Comparison of ENCODE assay signal across 16 cellular contexts in genomic region chr17:55451203-55451641, GRCh38. TPM values are rescaled to one million over a fixed set of nuclear protein-coding genes. Genes with fewer than 3 reads are reported as not detected.
DNase-seq lines count a peak whose midpoint lies in the region; ATAC-seq, FAIRE-seq and TF ChIP-seq lines count a peak whose summit lies in the region.
"Had no signal": no experiment of that assay in that cellular context is flagged by ENCODE, and none has a peak within 500 bp of the region (broad histone marks: within the 10 kb centered on the region; RNA-seq: fewer than 3 reads in every experiment).

No MANE protein-coding gene starts in this region.

- TF ChIP-seq CTCF in K562 (IDR thresholded peaks at IDR 0.05 in 2 of 3, conservative IDR thresholded peaks at IDR 0.05 in 1 of 3; ENCODE audit: insufficient read depth in 2 of 3, low read depth in 1 of 3, low read length in 3 of 3) (no peak; a peak in 1 of 6 replicates), liver (IDR thresholded peaks at IDR 0.05; ENCODE audit: low read depth, low read length, missing input control) (no peak)

- CTCF ChIA-PET in K562 (lab: Yijun Ruan, JAX; ENCODE audit: low intra/inter-chr PET ratio) = no interaction called here

- H3K4me2 ChIP-seq in K562 (ENCODE audit: insufficient read depth, low read length) = peak overlapping the region; percentile 13; the same call in 1 of the 2 replicates
- H3K4me2 ChIP-seq: GM23338 had no signal

- H3K27ac ChIP-seq in K562 (ENCODE audit: extremely low read depth, low read depth, low read length) (peak overlapping the region; percentile 70), liver (ENCODE audit: low read depth in 1 of 2, low read length in 2 of 2) (peak overlapping the region; percentile 87 to 90)
- H3K27ac ChIP-seq: body of pancreas had no signal

- DNase-seq in AG08395 (ENCODE audit: low spot score) (peak; percentile 12), K562 (ENCODE audit: extremely low read depth in 1 of 4, low spot score in 3 of 4) (peak; percentile 75 to 93 (median 79)), GM19238 (ENCODE audit: insufficient read length, low spot score) (no peak), head of caudate nucleus (no peak)
- DNase-seq in Jurkat, Clone E6-1 (ENCODE audit: low read depth, low spot score) = peak; percentile 100
- no peak for DNase-seq in effector memory CD8-positive, alpha-beta T cell
- DNase-seq: activated B cell treated with CpG ODN at 0.5 μM for 24 hours, body of pancreas, kidney, NCI-H1092 treated with DMSO at 0.1 percent for 48 hours, NCI-H446, nucleus accumbens, RPMI8226 had no signal

- H3K27ac Mint-ChIP-seq in effector memory CD8-positive, alpha-beta T cell = no peak overlapping the region
- H3K27ac Mint-ChIP-seq: activated B cell treated with CpG ODN at 0.5 μM for 24 hours, GM23338 had no signal

- H3K9me3 Mint-ChIP-seq in effector memory CD8-positive, alpha-beta T cell = no peaks in the 10 kb centered on the region
- H3K9me3 Mint-ChIP-seq: activated B cell treated with CpG ODN at 0.5 μM for 24 hours, GM23338 had no signal

- peak; percentile 97 for TF ChIP-seq EP300 in K562 (IDR thresholded peaks at IDR 0.05; ENCODE audit: low read length)

- H3K4me3 ChIP-seq in Jurkat, Clone E6-1 (ENCODE audit: low read length) = no peak overlapping the region
- H3K4me3 ChIP-seq in K562 (no peak overlapping the region), liver (ENCODE audit: low read depth in 1 of 3, low read length in 3 of 3) (no peak overlapping the region)
- H3K4me3 ChIP-seq: body of pancreas, GM23338 had no signal

- H4K20me1 ChIP-seq in K562 (replicated peaks; ENCODE audit: control insufficient read depth, insufficient read depth, low read length) = no peaks in the 10 kb centered on the region

- in situ Hi-C loops in K562 (cut with MboI) = no loop called here

- peak; percentile 98 for FAIRE-seq in K562 (lab: Jason Lieb, UNC)
- FAIRE-seq: kidney had no signal

- BruUV-seq in K562 (replicated peaks; lab: Mats Ljungman, UMichigan) = no TSS peak

- no peaks in the 10 kb centered on the region for H3K79me2 ChIP-seq in K562 (ENCODE audit: control insufficient read depth, insufficient read depth, low read length)

- TF ChIP-seq RAD21 in K562 (CRISPR knock-in tag; conservative IDR thresholded peaks at IDR 0.05 in 1 of 2, IDR thresholded peaks at IDR 0.05 in 1 of 2) (peak in 1 of 2 experiments; percentile 12; a peak in 2 of 4 replicates), liver (IDR thresholded peaks at IDR 0.05) (no peak)

- no peak for TF ChIP-seq POLR2A in K562 (conservative IDR thresholded peaks at IDR 0.05)

- WGBS in K562 (ENCODE audit: insufficient coverage, low coverage, missing lambda C conversion rate) = 7% methylated on average over 1 of the region's 1 CpG
- WGBS in liver = 80% methylated on average over 1 of the region's 1 CpG

- H3K9me3 ChIP-seq in K562 (replicated peaks; ENCODE audit: control insufficient read depth, insufficient read depth, low read depth, low read length) (no peaks in the 10 kb centered on the region), liver (ENCODE audit: control insufficient read depth in 4 of 4, low read length in 3 of 4) (no peaks in the 10 kb centered on the region)
- H3K9me3 ChIP-seq: body of pancreas had no signal

- H3K9me1 ChIP-seq in K562 (ENCODE audit: control insufficient read depth, insufficient read depth, low read length) = no peaks in the 10 kb centered on the region

- H3K27me3 Mint-ChIP-seq in effector memory CD8-positive, alpha-beta T cell = peaks cover 38 to 45% of the 10 kb centered on the region in 2 donors

- peak overlapping the region in 1 of 2 experiments; percentile 56; a peak in 1 of 4 replicates for H3K9ac ChIP-seq in K562 (ENCODE audit: insufficient read depth in 1 of 2, low read depth in 2 of 2, low read length in 2 of 2)
- H3K9ac ChIP-seq in liver (ENCODE audit: low read depth in 1 of 2, low read length in 2 of 2) = no peak overlapping the region

- POLR2A ChIA-PET in K562 (lab: Yijun Ruan, JAX) = interaction anchor here (0.7 to 1.4 kb wide), 2 partner anchors 12 to 34 kb away, joined by 3 read pairs; no protein-coding TSS in a partner anchor

- H3K4me1 ChIP-seq in K562 (replicated peaks in 1 of 2; ENCODE audit: control insufficient read depth in 2 of 2, insufficient read depth in 2 of 2, low read length in 2 of 2) = peaks cover 18 to 55% of the 10 kb centered on the region in 2 experiments
- H3K4me1 ChIP-seq in liver (ENCODE audit: control insufficient read depth in 4 of 4, insufficient read depth in 4 of 4, low read length in 3 of 4) = peaks cover 9 to 28% (median 17%) of the 10 kb centered on the region in 4 donors

- H3K27me3 ChIP-seq in K562 (ENCODE audit: control insufficient read depth in 2 of 2, insufficient read depth in 2 of 2, low read length in 2 of 2) = no peaks in the 10 kb centered on the region
- no peaks in the 10 kb centered on the region for H3K27me3 ChIP-seq in liver (ENCODE audit: control insufficient read depth in 4 of 4, insufficient read depth in 4 of 4, low read length in 3 of 4)
- H3K27me3 ChIP-seq: body of pancreas had no signal

- intact Hi-C loops in K562 (cut with micrococcal nuclease) = loop anchor here (10.0 kb wide), 1 partner anchor 284 kb away; no protein-coding TSS in a partner anchor
- intact Hi-C loops in head of caudate nucleus (cut with DNase I) = no loop called here

- H3K36me3 ChIP-seq in K562 (ENCODE audit: control insufficient read depth, insufficient read depth, low read length) = no peaks in the 10 kb centered on the region
- no peaks in the 10 kb centered on the region for H3K36me3 ChIP-seq in liver (ENCODE audit: control insufficient read depth in 4 of 4, insufficient read depth in 3 of 4, low read depth in 1 of 4, low read length in 3 of 4)

- no peaks in the 10 kb centered on the region for H3K4me1 Mint-ChIP-seq in effector memory CD8-positive, alpha-beta T cell (ENCODE audit: low read depth in 2 of 2)

- ATAC-seq in K562 (peak; percentile 88), GM21825 (IDR thresholded peaks at IDR 0.05; ENCODE audit: unreplicated experiment) (no peak)
- no peak for ATAC-seq in effector memory CD8-positive, alpha-beta T cell (replicated peaks)
- ATAC-seq: body of pancreas, GM23338 had no signal

- H3K36me3 Mint-ChIP-seq in effector memory CD8-positive, alpha-beta T cell (ENCODE audit: insufficient read depth) = no peaks in the 10 kb centered on the region

- H2AFZ ChIP-seq in K562 (ENCODE audit: low read depth, low read length) = no peak overlapping the region
- H2AFZ ChIP-seq: GM23338 had no signal

- no peak overlapping the region for H3K4me3 Mint-ChIP-seq in effector memory CD8-positive, alpha-beta T cell
- H3K4me3 Mint-ChIP-seq: activated B cell treated with CpG ODN at 0.5 μM for 24 hours, GM23338 had no signal

TF ChIP-seq in K562, 482 proteins besides CTCF, POLR2A, EP300 and RAD21 (continues in another document):
- peak; percentile 99 for TF ChIP-seq CBFA2T3 (IDR thresholded peaks at IDR 0.05)
- no peak for TF ChIP-seq RBM34 (IDR thresholded peaks at IDR 0.05; ENCODE audit: borderline replicate concordance, insufficient read depth, low read length)
- TF ChIP-seq ZNF76 (CRISPR knock-in tag; IDR thresholded peaks at IDR 0.05; ENCODE audit: borderline replicate concordance) = no peak
- TF ChIP-seq SIN3A (IDR thresholded peaks at IDR 0.05; ENCODE audit: borderline replicate concordance in 2 of 2, control insufficient read depth in 1 of 2, low read depth in 2 of 2, low read length in 2 of 2) = no peak
- TF ChIP-seq SMC3 (conservative IDR thresholded peaks at IDR 0.05; ENCODE audit: insufficient read depth, low read depth, low read length) = no peak
- TF ChIP-seq FOSL1 (tag; conservative IDR thresholded peaks at IDR 0.05) = peak; percentile 79

TF ChIP-seq in liver, 16 proteins besides CTCF, POLR2A, EP300 and RAD21 (continues in another document):
- TF ChIP-seq SP1 (IDR thresholded peaks at IDR 0.05) (no peak), ZBTB33 (IDR thresholded peaks at IDR 0.05) (no peak), FOXA1 (IDR thresholded peaks at IDR 0.05) (no peak), FOXA2 (IDR thresholded peaks at IDR 0.05) (no peak), RXRA (IDR thresholded peaks at IDR 0.05) (no peak), HNF4A (conservative IDR thresholded peaks at IDR 0.05) (no peak), HNF4G (IDR thresholded peaks at IDR 0.05) (no peak), NR2F2 (IDR thresholded peaks at IDR 0.05) (no peak)

RNA-seq across cellular contexts. Expression of gene MMD, which starts 29.6 kb away (rescaled TPM):
- polyA plus RNA-seq in Jurkat, Clone E6-1 (2012; ENCODE audit: insufficient read depth, insufficient read length) = 18.1 TPM
- 16.5 and 29.7 TPM in 2 replicates for total RNA-seq in K562 (2011; cell fraction: chromatin; rRNA removed; ENCODE audit: low replicate concordance)
- 11.6 and 13.0 TPM in 2 replicates for total RNA-seq in K562 (2011; cell fraction: nucleolus; rRNA removed)
- 17.2 and 29.8 TPM in 2 replicates for total RNA-seq in K562 (2011; cell fraction: nucleoplasm; rRNA removed)
- 6.7 and 11.0 TPM in 2 replicates for total RNA-seq in K562 (2014; rRNA removed)
- 10.7 and 11.7 TPM in 2 replicates for total RNA-seq in K562 (2014; rRNA removed; fragmentation: Illumina TruSeq; extraction: Trizol)
- 7.3 and 8.8 TPM in 2 replicates for total RNA-seq in K562 (2015; rRNA removed; fragmentation: Illumina TruSeq; extraction: Trizol)
- 15.2 TPM in 2 replicates for total RNA-seq in K562 (2021)
- polyA plus RNA-seq in K562 (2011; rRNA removed) = 17.7 and 18.9 TPM in 2 replicates
- 9.2 and 11.6 TPM in 2 replicates for polyA plus RNA-seq in K562 (2011; cell fraction: cytosol; rRNA removed)
- 12.3 and 13.0 TPM in 2 replicates for polyA plus RNA-seq in K562 (2011; cell fraction: nucleus; rRNA removed)
- 8.0 and 11.8 TPM in 2 replicates for polyA plus RNA-seq in K562 (2012)
- polyA plus RNA-seq in K562 (2014; fragmentation: Illumina TruSeq; extraction: Trizol) = 9.6 and 11.1 TPM in 2 replicates
- 1 to 10 TPM; 3.1 to 4.0 TPM for polyA plus RNA-seq in K562 (2014; fragmentation: Nextera tagmentation; extraction: Ambion mirVana)
- polyA plus RNA-seq in K562 (2014; rRNA removed) = 11.5 and 12.6 TPM in 2 replicates
- 14.3 TPM in 2 replicates for polyA minus RNA-seq in K562 (2011; rRNA and poly(A)+ RNA removed)
- 3.5 and 7.0 TPM in 2 replicates for polyA minus RNA-seq in K562 (2011; cell fraction: cytosol; rRNA and poly(A)+ RNA removed)
- 9.4 and 13.0 TPM in 2 replicates for polyA minus RNA-seq in K562 (2011; cell fraction: nucleus; rRNA and poly(A)+ RNA removed)
- 10 to 100 TPM; 12.9 to 18.7 TPM for total RNA-seq in liver
- 1 to 10 TPM; 4.9 to 9.9 TPM for polyA plus RNA-seq in liver

Comparison
In these comparisons a context has a peak if more than half of its experiments do, and no peak if none do; other contexts are left out.
1. DNase-seq: peak in AG08395 (single experiment), Jurkat, Clone E6-1 (single experiment) and K562 (4 of 4); none in GM19238 (single experiment), head of caudate nucleus (0 of 42) and effector memory CD8-positive, alpha-beta T cell (0 of 3).